ENCODE assay signal across 20 cellular contexts in genomic region chr3:153881201-153881600, GRCh38.
DNase-seq lines count a peak whose midpoint lies in the region; ATAC-seq, FAIRE-seq and TF ChIP-seq lines count a peak whose summit lies in the region.
"Had no signal": no experiment of that assay in that cellular context is flagged by ENCODE, and none has a peak within 500 bp of the region (broad histone marks: within the 10 kb centered on the region; RNA-seq: fewer than 3 reads in every experiment).

No MANE protein-coding gene starts in this region.

- no peak for TF ChIP-seq CTCF in PC-3 (conservative IDR thresholded peaks at IDR 0.05; ENCODE audit: low read depth, low read length)
- TF ChIP-seq CTCF in bronchial epithelial cell (IDR thresholded peaks at IDR 0.05; ENCODE audit: insufficient read depth, low read length, severe bottlenecking): no peak
- TF ChIP-seq CTCF in kidney epithelial cell (IDR thresholded peaks at IDR 0.05; ENCODE audit: insufficient read depth, low read length, poor library complexity, severe bottlenecking): no peak
- TF ChIP-seq CTCF in spleen (IDR thresholded peaks at IDR 0.05 in 8 of 11, conservative IDR thresholded peaks at IDR 0.05 in 3 of 11): no peak

- DNase-seq in Ammon's horn (ENCODE audit: low spot score) (peak; percentile 13), PC-3 (peak; percentile 85), bronchial epithelial cell (ENCODE audit: low read depth) (peak; percentile 94), kidney epithelial cell (ENCODE audit: low read depth) (peak; percentile 43), spleen (no peak)
- DNase-seq in activated CD4-positive, alpha-beta T cell treated with anti-CD3 and anti-CD28 coated beads, Interleukin-2, amount 50 U/mL, for 1 hour: no peak
- no peak for DNase-seq in activated effector memory CD4-positive, alpha-beta T cell treated with Interleukin-2 at 50 U/mL for 16 hours
- DNase-seq: AML-193; CD4-positive, alpha-beta T cell; DMS79 treated with DMSO at 0.1 percent for 48 hours; GDM1; NCI-H1105; NCI-H187; NCI-H446; NCI-H774 had no signal

- WGBS in spleen, 5 donors: 88 to 94% (median 90%) methylated on average over 7 of the region's 7 CpGs

- BruUV-seq in PC-3 (replicated peaks; lab: Mats Ljungman, UMichigan): no TSS peak

- H3K4me1 ChIP-seq in PC-3 (ENCODE audit: insufficient read depth, low read length) (peaks cover 38% of the 10 kb centered on the region), spleen (no peaks in the 10 kb centered on the region)
- H3K4me1 ChIP-seq: SJSA1 had no signal

- no peaks in the 10 kb centered on the region for H3K9me3 ChIP-seq in PC-3 (ENCODE audit: low read length)
- no peaks in the 10 kb centered on the region for H3K9me3 ChIP-seq in spleen
- H3K9me3 ChIP-seq: SJSA1 had no signal

- H3K79me2 ChIP-seq in PC-3 (ENCODE audit: low read length): no peaks in the 10 kb centered on the region

- peak overlapping the region; percentile 69 for H3K9ac ChIP-seq in PC-3 (ENCODE audit: low read length)

- peaks cover 5% of the 10 kb centered on the region for H3F3A ChIP-seq in PC-3 (ENCODE audit: low read length, unreplicated experiment)

- peak overlapping the region; percentile 21; the same call in 1 of the 2 replicates for H2AFZ ChIP-seq in PC-3 (ENCODE audit: low read length)

- peak overlapping the region; percentile 63 for H3K4me2 ChIP-seq in PC-3 (ENCODE audit: low read length)

- H3K27me3 ChIP-seq in PC-3 (ENCODE audit: low read length) (no peaks in the 10 kb centered on the region), bronchial epithelial cell (ENCODE audit: control insufficient read depth, insufficient read depth, low read length) (no peaks in the 10 kb centered on the region), kidney epithelial cell (ENCODE audit: control insufficient read depth, insufficient read depth, low read length) (no peaks in the 10 kb centered on the region), spleen (replicated peaks in 1 of 7) (no peaks in the 10 kb centered on the region)
- H3K27me3 ChIP-seq: SJSA1 had no signal

- CTCF ChIA-PET in PC-3 (lab: Charles Lee): interaction anchor here (0.6 kb wide), 1 partner anchor 47 kb away, joined by 3 read pairs; no protein-coding TSS in a partner anchor

- H3K36me3 ChIP-seq in PC-3 (ENCODE audit: low read depth, low read length) (no peaks in the 10 kb centered on the region), bronchial epithelial cell (ENCODE audit: control insufficient read depth, insufficient read depth, low read length) (no peaks in the 10 kb centered on the region), kidney epithelial cell (ENCODE audit: control insufficient read depth, insufficient read depth, low read length) (no peaks in the 10 kb centered on the region), spleen (no peaks in the 10 kb centered on the region)
- H3K36me3 ChIP-seq: SJSA1 had no signal

- intact Hi-C loops in PC-3 (cut with micrococcal nuclease) (no loop called here), spleen (cut with DNase I; ENCODE audit: low total_unique reads) (no loop called here)

- no peaks in the 10 kb centered on the region for H3K9me2 ChIP-seq in PC-3 (replicated peaks; ENCODE audit: low read length)

- no peaks in the 10 kb centered on the region for H4K20me1 ChIP-seq in PC-3 (ENCODE audit: low read length)

- peak overlapping the region; percentile 9; the same call in 1 of the 2 replicates for H3K4me3 ChIP-seq in PC-3 (ENCODE audit: low read length)
- H3K4me3 ChIP-seq in bronchial epithelial cell (ENCODE audit: low read depth, low read length): no peak overlapping the region
- no peak overlapping the region for H3K4me3 ChIP-seq in kidney epithelial cell (ENCODE audit: low read depth, low read length)
- H3K4me3 ChIP-seq in spleen: no peak overlapping the region
- H3K4me3 ChIP-seq: K562, SJSA1 had no signal

- peak overlapping the region; percentile 94 for H3K27ac ChIP-seq in PC-3 (ENCODE audit: low read length)
- H3K27ac ChIP-seq in spleen: no peak overlapping the region
- H3K27ac ChIP-seq: SJSA1 had no signal

- POLR2A ChIA-PET in PC-3 (lab: Charles Lee; ENCODE audit: unreplicated experiment): no interaction called here

- no peak for FAIRE-seq in bronchial epithelial cell (lab: Jason Lieb, UNC)
- FAIRE-seq: A204.1, GM12892, K562 had no signal

- ATAC-seq in PC-3 (peak; percentile 86), HG03457 (IDR thresholded peaks at IDR 0.05; ENCODE audit: unreplicated experiment) (no peak)
- ATAC-seq: K562 had no signal

- TF ChIP-seq POLR2A in spleen (IDR thresholded peaks at IDR 0.05): no peak

Comparison
In these comparisons a context has a peak if more than half of its experiments do, and no peak if none do; other contexts are left out.
1. DNase-seq: peak in Ammon's horn (single experiment), PC-3 (single experiment), bronchial epithelial cell (single experiment) and kidney epithelial cell (single experiment); none in activated CD4-positive, alpha-beta T cell treated with anti-CD3 and anti-CD28 coated beads, Interleukin-2, amount 50 U/mL, for 1 hour (single experiment), spleen (single experiment) and activated effector memory CD4-positive, alpha-beta T cell treated with Interleukin-2 at 50 U/mL for 16 hours (single experiment).